Comparison of ENCODE assay signal across 8 cellular contexts in genomic region chr11:62652156-62653006, GRCh38. TPM values are rescaled to one million over a fixed set of nuclear protein-coding genes. Genes with fewer than 3 reads are reported as not detected.
DNase-seq lines count a peak whose midpoint lies in the region; ATAC-seq and TF ChIP-seq lines count a peak whose summit lies in the region.

No MANE protein-coding gene starts in this region.

- H3K27me3 Mint-ChIP-seq in activated CD4-positive, alpha-beta T cell treated with anti-CD3 and anti-CD28 coated beads, Interleukin-2, amount 10 ng/mL, durations not matched to agents 7 days and 5 days = no peaks in the 10 kb centered on the region

- TF ChIP-seq CTCF in Peyer's patch (IDR thresholded peaks at IDR 0.05) = no peak

- peak; percentile 3 for ATAC-seq in sciatic nerve

- CTCF ChIA-PET in activated CD4-positive, alpha-beta T cell treated with anti-CD3 and anti-CD28 coated beads, Interleukin-2, amount 10 ng/mL, durations not matched to agents 7 days and 5 days (lab: Charles Lee) = interaction anchor here (1.0 to 1.1 kb wide), 5 partner anchors 12 to 119 kb away, joined by 3 to 4 read pairs (median 3); partner anchors contain the start of genes C11orf98, CSKMT and TAF6L

- H3K4me1 ChIP-seq in Peyer's patch (peaks cover 0 to 14% (median 7%) of the 10 kb centered on the region in 4 donors), esophagus (ENCODE audit: control insufficient read depth in 2 of 2, insufficient read depth in 2 of 2, low read length in 1 of 2) (peaks cover 0 to 2% of the 10 kb centered on the region in 2 donors)

- peaks cover 11% of the 10 kb centered on the region for H3K36me3 Mint-ChIP-seq in activated CD4-positive, alpha-beta T cell treated with anti-CD3 and anti-CD28 coated beads, Interleukin-2, amount 10 ng/mL, durations not matched to agents 7 days and 5 days (ENCODE audit: low read depth)

- DNase-seq in activated CD4-positive, alpha-beta T cell treated with anti-CD3 and anti-CD28 coated beads, Interleukin-2, amount 10 ng/mL, durations not matched to agents 7 days and 5 days = no peak
- DNase-seq in activated CD4-positive, alpha-beta T cell treated with anti-CD3 and anti-CD28 coated beads, Interleukin-2, amount 50 U/mL, for 4 hours = no peak
- DNase-seq in Peyer's patch = no peak
- DNase-seq in sciatic nerve (ENCODE audit: low spot score) = no peak
- DNase-seq in NCI-H774 (lab: John Stamatoyannopoulos, UW) = no peak
- no peak for DNase-seq in GM19238 (ENCODE audit: insufficient read length, low spot score)
- no peak for DNase-seq in cortex of kidney (lab: John Stamatoyannopoulos, UW)

- H3K4me3 ChIP-seq in Peyer's patch = peak overlapping the region; percentile 76 to 95 (median 84)
- peak overlapping the region; percentile 86 to 95 for H3K4me3 ChIP-seq in esophagus (ENCODE audit: low read depth in 1 of 2, low read length in 2 of 2)

- no peaks in the 10 kb centered on the region for H3K27me3 ChIP-seq in Peyer's patch
- no peaks in the 10 kb centered on the region for H3K27me3 ChIP-seq in esophagus (ENCODE audit: control insufficient read depth in 1 of 2, insufficient read depth in 2 of 2, low read length in 2 of 2)

- H3K9me3 Mint-ChIP-seq in activated CD4-positive, alpha-beta T cell treated with anti-CD3 and anti-CD28 coated beads, Interleukin-2, amount 10 ng/mL, durations not matched to agents 7 days and 5 days = no peaks in the 10 kb centered on the region

- H3K9me3 ChIP-seq in Peyer's patch = no peaks in the 10 kb centered on the region
- H3K9me3 ChIP-seq in esophagus (ENCODE audit: control insufficient read depth in 2 of 2, insufficient read depth in 1 of 2, low read depth in 1 of 2, low read length in 1 of 2) = no peaks in the 10 kb centered on the region

- no peak for TF ChIP-seq POLR2A in Peyer's patch (IDR thresholded peaks at IDR 0.05)

- 22 to 25% methylated on average over 16 of the region's 16 CpGs for WGBS in esophagus, 2 donors

- peaks cover 27% of the 10 kb centered on the region for H3K4me1 Mint-ChIP-seq in activated CD4-positive, alpha-beta T cell treated with anti-CD3 and anti-CD28 coated beads, Interleukin-2, amount 10 ng/mL, durations not matched to agents 7 days and 5 days

- H3K27ac ChIP-seq in Peyer's patch = peak overlapping the region; percentile 88 to 95 (median 92)
- H3K27ac ChIP-seq in esophagus (ENCODE audit: low read depth in 2 of 2, low read length in 1 of 2) = peak overlapping the region; percentile 96 to 98

- H3K36me3 ChIP-seq in Peyer's patch (peaks cover 0 to 22% (median 0%) of the 10 kb centered on the region in 3 donors), esophagus (ENCODE audit: control insufficient read depth in 2 of 2, insufficient read depth in 2 of 2, low read length in 1 of 2) (peaks cover 10 to 24% of the 10 kb centered on the region in 2 donors)

- H3K27ac Mint-ChIP-seq in activated CD4-positive, alpha-beta T cell treated with anti-CD3 and anti-CD28 coated beads, Interleukin-2, amount 10 ng/mL, durations not matched to agents 7 days and 5 days = peak overlapping the region; percentile 91

- intact Hi-C loops in sciatic nerve (cut with DNase I) = no loop called here

- H3K4me3 Mint-ChIP-seq in activated CD4-positive, alpha-beta T cell treated with anti-CD3 and anti-CD28 coated beads, Interleukin-2, amount 10 ng/mL, durations not matched to agents 7 days and 5 days = peak overlapping the region; percentile 91

- POLR2A ChIA-PET in activated CD4-positive, alpha-beta T cell treated with anti-CD3 and anti-CD28 coated beads, Interleukin-2, amount 10 ng/mL, durations not matched to agents 7 days and 5 days (lab: Charles Lee) = interaction anchor here (0.6 to 1.0 kb wide), 4 partner anchors 12 to 1545 kb away, joined by 3 to 13 read pairs (median 3); partner anchors contain the start of genes C11orf98 and CSKMT

RNA-seq across cellular contexts. Expression of gene INTS5, which starts 0.7 kb away (rescaled TPM):
- total RNA-seq in activated CD4-positive, alpha-beta T cell treated with anti-CD3 and anti-CD28 coated beads, Interleukin-2, amount 10 ng/mL, durations not matched to agents 7 days and 5 days = 10 to 100 TPM; 26.3 to 27.6 TPM
- total RNA-seq in Peyer's patch (10 to 100 TPM; 14.9 to 21.3 (median 19.5) TPM), sciatic nerve (12.3 TPM)
- polyA plus RNA-seq in esophagus = 10 to 100 TPM in 1 of 2 donors, 1 to 10 TPM in 1; 4.8 to 10.1 TPM

RNA-seq across cellular contexts. Expression of gene GANAB, which starts 6.0 kb away (rescaled TPM):
- total RNA-seq in activated CD4-positive, alpha-beta T cell treated with anti-CD3 and anti-CD28 coated beads, Interleukin-2, amount 10 ng/mL, durations not matched to agents 7 days and 5 days = 100 to 1,000 TPM; 290 to 291 TPM
- 100 to 1,000 TPM; 131 to 146 (median 140) TPM for total RNA-seq in Peyer's patch
- polyA plus RNA-seq in esophagus = 10 to 100 TPM; 59.8 to 71.6 TPM
- total RNA-seq in sciatic nerve = 219 TPM

RNA-seq across cellular contexts. Expression of gene C11orf98, which starts 12.6 kb away (rescaled TPM):
- total RNA-seq in activated CD4-positive, alpha-beta T cell treated with anti-CD3 and anti-CD28 coated beads, Interleukin-2, amount 10 ng/mL, durations not matched to agents 7 days and 5 days = 10 to 100 TPM; 86.0 to 93.9 TPM
- 10 to 100 TPM; 29.2 to 97.4 (median 41.1) TPM for total RNA-seq in Peyer's patch
- polyA plus RNA-seq in esophagus = 10 to 100 TPM; 71.9 to 96.9 TPM
- total RNA-seq in sciatic nerve = 25.1 TPM

RNA-seq across cellular contexts. Expression of gene CSKMT, which starts 12.7 kb away (rescaled TPM):
- 10 to 100 TPM; 11.0 to 18.2 TPM for total RNA-seq in activated CD4-positive, alpha-beta T cell treated with anti-CD3 and anti-CD28 coated beads, Interleukin-2, amount 10 ng/mL, durations not matched to agents 7 days and 5 days
- 10 to 100 TPM in 1 of 4 donors, 1 to 10 TPM in 2, not detected in 1; 9.1 to 13.5 (median 9.2) TPM for total RNA-seq in Peyer's patch
- 10 to 100 TPM; 15.4 to 32.2 TPM for polyA plus RNA-seq in esophagus
- 7.1 TPM for total RNA-seq in sciatic nerve

RNA-seq across cellular contexts. Expression of gene UQCC3, which starts 19.1 kb away (rescaled TPM):
- 1 to 10 TPM; 6.7 to 7.4 TPM for total RNA-seq in activated CD4-positive, alpha-beta T cell treated with anti-CD3 and anti-CD28 coated beads, Interleukin-2, amount 10 ng/mL, durations not matched to agents 7 days and 5 days
- total RNA-seq in Peyer's patch (10 to 100 TPM; 11.1 to 23.9 (median 12.7) TPM), sciatic nerve (7.1 TPM)
- 10 to 100 TPM; 16.5 to 23.2 TPM for polyA plus RNA-seq in esophagus
